In genomic region chr4:130534651-130535050, GRCh38 we compare ENCODE assay signal across 31 cellular contexts.
"Had no signal": no experiment of that assay in that cellular context is flagged by ENCODE, and none has a peak within 500 bp of the region (broad histone marks: within the 10 kb centered on the region; RNA-seq: fewer than 3 reads in every experiment).

No MANE protein-coding gene starts in this region.

- H3K27me3 ChIP-seq: adrenal gland, ascending aorta, body of pancreas, brain microvascular endothelial cell, breast epithelium, cardiac muscle cell had no signal

- H3K27ac ChIP-seq: adrenal gland, ascending aorta, body of pancreas, brain microvascular endothelial cell, breast epithelium, cardiac muscle cell had no signal

- H3K9me3 ChIP-seq: adrenal gland, ascending aorta, body of pancreas, breast epithelium had no signal

- ATAC-seq: activated naive CD4-positive, alpha-beta T cell treated with anti-CD3 and anti-CD28 coated beads, Interleukin-2, amount 50 U/mL, for 72 hours; activated naive CD8-positive, alpha-beta T cell treated with anti-CD3 and anti-CD28 coated beads, Interleukin-2, amount 50 U/mL, for 24 hours; activated T-cell treated with anti-CD3 and anti-CD28 coated beads, Interleukin-2, amount 50 U/mL, for 4 hours; activated T-cell treated with anti-CD3 and anti-CD28 coated beads, Interleukin-2, amount 50 U/mL, for 72 hours; activated T-helper 17 cell treated with anti-CD3 and anti-CD28 coated beads, Interleukin-2, amount 50 U/mL, for 72 hours; body of pancreas had no signal

- H3K4me1 ChIP-seq: adrenal gland, ascending aorta, body of pancreas, breast epithelium had no signal

- H3K4me3 ChIP-seq: adrenal gland, ascending aorta, body of pancreas, breast epithelium, cardiac muscle cell had no signal

- DNase-seq: activated effector memory CD4-positive, alpha-beta T cell treated with anti-CD3 and anti-CD28 coated beads, Interleukin-2, amount 50 U/mL, for 16 hours; activated effector memory CD4-positive, alpha-beta T cell treated with Interleukin-2 at 50 U/mL for 16 hours; activated gamma-delta T cell; activated gamma-delta T cell treated with Interleukin-2 at 50 U/mL for 16 hours; activated naive CD4-positive, alpha-beta T cell; activated naive CD4-positive, alpha-beta T cell treated with anti-CD3 and anti-CD28 coated beads for 36 hours; activated naive CD4-positive, alpha-beta T cell treated with anti-CD3 and anti-CD28 coated beads, Interleukin-2, amount 10 ng/mL, durations not matched to agents 7 days and 5 days; activated naive CD4-positive, alpha-beta T cell treated with anti-CD3 and anti-CD28 coated beads, Interleukin-2, amount 50 U/mL, for 16 hours; activated naive CD4-positive, alpha-beta T cell treated with Interleukin-2 at 50 U/mL for 16 hours; activated naive CD8-positive, alpha-beta T cell treated with anti-CD3 and anti-CD28 coated beads for 36 hours; activated naive CD8-positive, alpha-beta T cell treated with anti-CD3 and anti-CD28 coated beads, Interleukin-2, amount 10 ng/mL, durations not matched to agents 7 days and 5 days; activated naive CD8-positive, alpha-beta T cell treated with anti-CD3 and anti-CD28 coated beads, Interleukin-2, amount 50 U/mL, for 24 hours; activated T-cell treated with anti-CD3 and anti-CD28 coated beads, Interleukin-2, amount 50 U/mL, for 24 hours; activated T-cell treated with anti-CD3 and anti-CD28 coated beads, Interleukin-2, amount 50 U/mL, for 4 hours; activated T-cell treated with anti-CD3 and anti-CD28 coated beads, Interleukin-2, amount 50 U/mL, for 48 hours; activated T-cell treated with anti-CD3 and anti-CD28 coated beads, Interleukin-2, amount 50 U/mL, for 72 hours; adrenal gland; amniotic stem cell; amygdala; anterior cingulate cortex; aorta; body of pancreas; brain microvascular endothelial cell; caudate nucleus; central memory CD4-positive, alpha-beta T cell; cerebellar nuclear complex had no signal

- H3K36me3 ChIP-seq: adrenal gland, ascending aorta, brain microvascular endothelial cell, breast epithelium, cardiac muscle cell had no signal
